Comparison of ENCODE assay signal across 17 cellular contexts in the genomic region with DNA sequence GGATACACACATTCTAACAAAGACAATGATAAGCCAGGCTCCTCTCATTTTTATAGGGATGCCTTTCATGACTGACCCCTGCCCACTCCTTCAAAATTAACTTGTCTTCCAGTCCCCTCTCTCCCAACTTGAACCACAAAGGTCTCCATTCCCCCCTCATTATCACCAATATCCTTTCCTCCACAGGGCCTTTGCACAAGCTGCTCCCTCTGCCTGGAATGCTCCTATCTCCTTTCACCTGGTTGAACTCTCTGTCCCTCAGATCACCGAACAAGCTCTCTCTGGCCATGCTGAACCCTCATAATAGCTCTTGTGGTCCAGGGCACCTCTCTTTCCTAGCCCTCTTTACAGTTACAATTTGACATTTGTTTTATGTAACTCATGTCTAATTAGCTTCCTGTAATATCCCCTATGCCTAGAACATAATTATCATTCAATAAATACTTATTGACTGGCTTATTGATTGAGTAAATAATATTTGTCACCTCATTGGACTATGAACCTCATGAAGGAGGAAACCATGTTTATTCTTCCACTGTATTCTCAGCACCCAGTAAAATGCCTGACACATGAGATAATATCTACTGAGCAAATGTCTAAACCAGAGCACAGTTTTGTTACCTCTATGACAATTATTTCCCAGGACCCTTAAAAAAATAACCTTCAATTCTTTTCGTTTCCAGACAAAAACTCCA.
DNase-seq lines count a peak whose midpoint lies in the region; ATAC-seq, FAIRE-seq and TF ChIP-seq lines count a peak whose summit lies in the region.
"Had no signal": no experiment of that assay in that cellular context is flagged by ENCODE, and none has a peak within 500 bp of the region (broad histone marks: within the 10 kb centered on the region; RNA-seq: fewer than 3 reads in every experiment).

No MANE protein-coding gene starts in this region.

- TF ChIP-seq EP300 in sigmoid colon (IDR thresholded peaks at IDR 0.05): no peak

- no peak overlapping the region for H3K27ac Mint-ChIP-seq in neural progenitor cell
- H3K27ac Mint-ChIP-seq: CD4-positive, alpha-beta T cell had no signal

- H4K20me1 ChIP-seq in neural progenitor cell (ENCODE audit: low read depth): no peaks in the 10 kb centered on the region

- no peaks in the 10 kb centered on the region for H3K36me3 Mint-ChIP-seq in neural progenitor cell

- H3K4me3 Mint-ChIP-seq in neural progenitor cell: peak overlapping the region; percentile 22
- H3K4me3 Mint-ChIP-seq: CD4-positive, alpha-beta T cell had no signal

- no peak overlapping the region for H2AFZ ChIP-seq in neural progenitor cell (replicated peaks)

- intact Hi-C loops in left colon (cut with DNase I, micrococcal nuclease) (no loop called here), sigmoid colon (cut with DNase I) (no loop called here)

- 72 to 86% methylated on average over 2 of the region's 2 CpGs for WGBS in sigmoid colon, 2 donors

- no peak overlapping the region for H3K4me2 ChIP-seq in neural progenitor cell

- H3K27ac ChIP-seq in neural progenitor cell (no peak overlapping the region), sigmoid colon (no peak overlapping the region)
- H3K27ac ChIP-seq: 22Rv1, HL-60 had no signal

- no peak for TF ChIP-seq CTCF in neural progenitor cell (IDR thresholded peaks at IDR 0.05)
- TF ChIP-seq CTCF in BE2C (IDR thresholded peaks at IDR 0.05; ENCODE audit: low read depth, low read length): no peak
- no peak for TF ChIP-seq CTCF in D721Med (IDR thresholded peaks at IDR 0.05; ENCODE audit: insufficient read depth, missing control alignments)
- TF ChIP-seq CTCF in sigmoid colon (IDR thresholded peaks at IDR 0.05): no peak

- no peak overlapping the region for H3K9ac ChIP-seq in neural progenitor cell

- DNase-seq in DMS53 (lab: John Stamatoyannopoulos, UW) (peak; percentile 7), DMS53 treated with DMSO at 0.1 percent for 48 hours (lab: John Stamatoyannopoulos, UW; ENCODE audit: unreplicated experiment) (no peak), left colon (no peak), neural progenitor cell (ENCODE audit: low spot score) (no peak), BE2C (no peak), D721Med (ENCODE audit: insufficient read length, low spot score) (no peak), sigmoid colon (no peak)
- DNase-seq: C1 segment of cervical spinal cord; CD4-positive, alpha-beta T cell; DMS153; GF-D8; HCEC 1CT; KBM-7 had no signal

- no peaks in the 10 kb centered on the region for H3K9me3 Mint-ChIP-seq in neural progenitor cell
- H3K9me3 Mint-ChIP-seq: CD4-positive, alpha-beta T cell had no signal

- H3K4me3 ChIP-seq in neural progenitor cell: no peak overlapping the region
- H3K4me3 ChIP-seq in BE2C (ENCODE audit: low read depth, low read length): no peak overlapping the region
- no peak overlapping the region for H3K4me3 ChIP-seq in sigmoid colon

- H3K4me1 ChIP-seq in neural progenitor cell (no peaks in the 10 kb centered on the region), BE2C (no peaks in the 10 kb centered on the region), sigmoid colon (peaks cover 0 to 7% (median 2%) of the 10 kb centered on the region in 4 donors)

- ATAC-seq in left colon: peak; percentile 40

- TF ChIP-seq POLR2A in sigmoid colon (IDR thresholded peaks at IDR 0.05): no peak

- no peaks in the 10 kb centered on the region for H3K9me3 ChIP-seq in neural progenitor cell (ENCODE audit: low read depth)
- H3K9me3 ChIP-seq in BE2C: no peaks in the 10 kb centered on the region
- H3K9me3 ChIP-seq in sigmoid colon: no peaks in the 10 kb centered on the region

- H3K27me3 ChIP-seq in neural progenitor cell (no peaks in the 10 kb centered on the region), BE2C (no peaks in the 10 kb centered on the region), sigmoid colon (no peaks in the 10 kb centered on the region)

- no peaks in the 10 kb centered on the region for H3F3A ChIP-seq in neural progenitor cell (ENCODE audit: low read depth)

- no peaks in the 10 kb centered on the region for H3K79me2 ChIP-seq in neural progenitor cell (ENCODE audit: low read depth)

- peaks cover 5% of the 10 kb centered on the region for H3K27me3 Mint-ChIP-seq in neural progenitor cell (ENCODE audit: insufficient read depth, low read depth)
- H3K27me3 Mint-ChIP-seq: CD4-positive, alpha-beta T cell had no signal

- no peaks in the 10 kb centered on the region for H3K36me3 ChIP-seq in neural progenitor cell
- H3K36me3 ChIP-seq in BE2C: no peaks in the 10 kb centered on the region
- H3K36me3 ChIP-seq in sigmoid colon: no peaks in the 10 kb centered on the region

- no peak for FAIRE-seq in D721Med (lab: Jason Lieb, UNC)
- FAIRE-seq: GM19239, H1 had no signal

- H3K4me1 Mint-ChIP-seq in neural progenitor cell: peaks cover 8% of the 10 kb centered on the region
